In the genomic region with DNA sequence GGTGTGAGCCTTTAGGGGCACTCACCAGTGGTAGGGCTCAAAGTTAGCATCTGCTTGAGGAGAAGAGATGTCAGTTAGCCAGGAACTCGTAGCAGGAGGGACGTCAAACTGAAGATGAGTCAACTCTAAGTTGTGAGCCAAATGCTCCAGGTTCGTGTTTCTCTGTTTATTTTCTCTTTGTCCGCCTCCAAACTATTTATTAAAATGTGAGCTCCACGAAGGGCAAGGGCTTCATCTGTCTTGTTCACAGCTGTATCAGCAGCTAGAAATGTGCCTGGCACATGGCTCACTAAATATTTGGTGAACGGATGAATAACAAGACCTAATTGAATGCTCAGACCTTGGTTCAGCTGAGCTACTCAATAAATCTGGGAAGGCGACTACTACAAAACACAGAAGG, we compare ENCODE assay signal across 1 cellular context.
TF ChIP-seq lines count a peak whose summit lies in the region.

No MANE protein-coding gene starts in this region.

TF ChIP-seq in K562, 482 proteins besides CTCF, POLR2A, EP300 and RAD21 (continued from another document):
- TF ChIP-seq, protein P1, sequence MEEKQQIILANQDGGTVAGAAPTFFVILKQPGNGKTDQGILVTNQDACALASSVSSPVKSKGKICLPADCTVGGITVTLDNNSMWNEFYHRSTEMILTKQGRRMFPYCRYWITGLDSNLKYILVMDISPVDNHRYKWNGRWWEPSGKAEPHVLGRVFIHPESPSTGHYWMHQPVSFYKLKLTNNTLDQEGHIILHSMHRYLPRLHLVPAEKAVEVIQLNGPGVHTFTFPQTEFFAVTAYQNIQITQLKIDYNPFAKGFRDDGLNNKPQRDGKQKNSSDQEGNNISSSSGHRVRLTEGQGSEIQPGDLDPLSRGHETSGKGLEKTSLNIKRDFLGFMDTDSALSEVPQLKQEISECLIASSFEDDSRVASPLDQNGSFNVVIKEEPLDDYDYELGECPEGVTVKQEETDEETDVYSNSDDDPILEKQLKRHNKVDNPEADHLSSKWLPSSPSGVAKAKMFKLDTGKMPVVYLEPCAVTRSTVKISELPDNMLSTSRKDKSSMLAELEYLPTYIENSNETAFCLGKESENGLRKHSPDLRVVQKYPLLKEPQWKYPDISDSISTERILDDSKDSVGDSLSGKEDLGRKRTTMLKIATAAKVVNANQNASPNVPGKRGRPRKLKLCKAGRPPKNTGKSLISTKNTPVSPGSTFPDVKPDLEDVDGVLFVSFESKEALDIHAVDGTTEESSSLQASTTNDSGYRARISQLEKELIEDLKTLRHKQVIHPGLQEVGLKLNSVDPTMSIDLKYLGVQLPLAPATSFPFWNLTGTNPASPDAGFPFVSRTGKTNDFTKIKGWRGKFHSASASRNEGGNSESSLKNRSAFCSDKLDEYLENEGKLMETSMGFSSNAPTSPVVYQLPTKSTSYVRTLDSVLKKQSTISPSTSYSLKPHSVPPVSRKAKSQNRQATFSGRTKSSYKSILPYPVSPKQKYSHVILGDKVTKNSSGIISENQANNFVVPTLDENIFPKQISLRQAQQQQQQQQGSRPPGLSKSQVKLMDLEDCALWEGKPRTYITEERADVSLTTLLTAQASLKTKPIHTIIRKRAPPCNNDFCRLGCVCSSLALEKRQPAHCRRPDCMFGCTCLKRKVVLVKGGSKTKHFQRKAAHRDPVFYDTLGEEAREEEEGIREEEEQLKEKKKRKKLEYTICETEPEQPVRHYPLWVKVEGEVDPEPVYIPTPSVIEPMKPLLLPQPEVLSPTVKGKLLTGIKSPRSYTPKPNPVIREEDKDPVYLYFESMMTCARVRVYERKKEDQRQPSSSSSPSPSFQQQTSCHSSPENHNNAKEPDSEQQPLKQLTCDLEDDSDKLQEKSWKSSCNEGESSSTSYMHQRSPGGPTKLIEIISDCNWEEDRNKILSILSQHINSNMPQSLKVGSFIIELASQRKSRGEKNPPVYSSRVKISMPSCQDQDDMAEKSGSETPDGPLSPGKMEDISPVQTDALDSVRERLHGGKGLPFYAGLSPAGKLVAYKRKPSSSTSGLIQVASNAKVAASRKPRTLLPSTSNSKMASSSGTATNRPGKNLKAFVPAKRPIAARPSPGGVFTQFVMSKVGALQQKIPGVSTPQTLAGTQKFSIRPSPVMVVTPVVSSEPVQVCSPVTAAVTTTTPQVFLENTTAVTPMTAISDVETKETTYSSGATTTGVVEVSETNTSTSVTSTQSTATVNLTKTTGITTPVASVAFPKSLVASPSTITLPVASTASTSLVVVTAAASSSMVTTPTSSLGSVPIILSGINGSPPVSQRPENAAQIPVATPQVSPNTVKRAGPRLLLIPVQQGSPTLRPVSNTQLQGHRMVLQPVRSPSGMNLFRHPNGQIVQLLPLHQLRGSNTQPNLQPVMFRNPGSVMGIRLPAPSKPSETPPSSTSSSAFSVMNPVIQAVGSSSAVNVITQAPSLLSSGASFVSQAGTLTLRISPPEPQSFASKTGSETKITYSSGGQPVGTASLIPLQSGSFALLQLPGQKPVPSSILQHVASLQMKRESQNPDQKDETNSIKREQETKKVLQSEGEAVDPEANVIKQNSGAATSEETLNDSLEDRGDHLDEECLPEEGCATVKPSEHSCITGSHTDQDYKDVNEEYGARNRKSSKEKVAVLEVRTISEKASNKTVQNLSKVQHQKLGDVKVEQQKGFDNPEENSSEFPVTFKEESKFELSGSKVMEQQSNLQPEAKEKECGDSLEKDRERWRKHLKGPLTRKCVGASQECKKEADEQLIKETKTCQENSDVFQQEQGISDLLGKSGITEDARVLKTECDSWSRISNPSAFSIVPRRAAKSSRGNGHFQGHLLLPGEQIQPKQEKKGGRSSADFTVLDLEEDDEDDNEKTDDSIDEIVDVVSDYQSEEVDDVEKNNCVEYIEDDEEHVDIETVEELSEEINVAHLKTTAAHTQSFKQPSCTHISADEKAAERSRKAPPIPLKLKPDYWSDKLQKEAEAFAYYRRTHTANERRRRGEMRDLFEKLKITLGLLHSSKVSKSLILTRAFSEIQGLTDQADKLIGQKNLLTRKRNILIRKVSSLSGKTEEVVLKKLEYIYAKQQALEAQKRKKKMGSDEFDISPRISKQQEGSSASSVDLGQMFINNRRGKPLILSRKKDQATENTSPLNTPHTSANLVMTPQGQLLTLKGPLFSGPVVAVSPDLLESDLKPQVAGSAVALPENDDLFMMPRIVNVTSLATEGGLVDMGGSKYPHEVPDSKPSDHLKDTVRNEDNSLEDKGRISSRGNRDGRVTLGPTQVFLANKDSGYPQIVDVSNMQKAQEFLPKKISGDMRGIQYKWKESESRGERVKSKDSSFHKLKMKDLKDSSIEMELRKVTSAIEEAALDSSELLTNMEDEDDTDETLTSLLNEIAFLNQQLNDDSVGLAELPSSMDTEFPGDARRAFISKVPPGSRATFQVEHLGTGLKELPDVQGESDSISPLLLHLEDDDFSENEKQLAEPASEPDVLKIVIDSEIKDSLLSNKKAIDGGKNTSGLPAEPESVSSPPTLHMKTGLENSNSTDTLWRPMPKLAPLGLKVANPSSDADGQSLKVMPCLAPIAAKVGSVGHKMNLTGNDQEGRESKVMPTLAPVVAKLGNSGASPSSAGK (IDR thresholded peaks at IDR 0.05), result peak; percentile 73
- TF ChIP-seq SMC3 (conservative IDR thresholded peaks at IDR 0.05; ENCODE audit: insufficient read depth, low read depth, low read length), result no peak
- TF ChIP-seq HNRNPK (IDR thresholded peaks at IDR 0.05; ENCODE audit: low read depth, low read length, poor library complexity, severe bottlenecking), result no peak
- no peak for TF ChIP-seq NR2C1 (IDR thresholded peaks at IDR 0.05)
- no peak for TF ChIP-seq NR2C1 (tag; IDR thresholded peaks at IDR 0.05)
- TF ChIP-seq, protein P2, sequence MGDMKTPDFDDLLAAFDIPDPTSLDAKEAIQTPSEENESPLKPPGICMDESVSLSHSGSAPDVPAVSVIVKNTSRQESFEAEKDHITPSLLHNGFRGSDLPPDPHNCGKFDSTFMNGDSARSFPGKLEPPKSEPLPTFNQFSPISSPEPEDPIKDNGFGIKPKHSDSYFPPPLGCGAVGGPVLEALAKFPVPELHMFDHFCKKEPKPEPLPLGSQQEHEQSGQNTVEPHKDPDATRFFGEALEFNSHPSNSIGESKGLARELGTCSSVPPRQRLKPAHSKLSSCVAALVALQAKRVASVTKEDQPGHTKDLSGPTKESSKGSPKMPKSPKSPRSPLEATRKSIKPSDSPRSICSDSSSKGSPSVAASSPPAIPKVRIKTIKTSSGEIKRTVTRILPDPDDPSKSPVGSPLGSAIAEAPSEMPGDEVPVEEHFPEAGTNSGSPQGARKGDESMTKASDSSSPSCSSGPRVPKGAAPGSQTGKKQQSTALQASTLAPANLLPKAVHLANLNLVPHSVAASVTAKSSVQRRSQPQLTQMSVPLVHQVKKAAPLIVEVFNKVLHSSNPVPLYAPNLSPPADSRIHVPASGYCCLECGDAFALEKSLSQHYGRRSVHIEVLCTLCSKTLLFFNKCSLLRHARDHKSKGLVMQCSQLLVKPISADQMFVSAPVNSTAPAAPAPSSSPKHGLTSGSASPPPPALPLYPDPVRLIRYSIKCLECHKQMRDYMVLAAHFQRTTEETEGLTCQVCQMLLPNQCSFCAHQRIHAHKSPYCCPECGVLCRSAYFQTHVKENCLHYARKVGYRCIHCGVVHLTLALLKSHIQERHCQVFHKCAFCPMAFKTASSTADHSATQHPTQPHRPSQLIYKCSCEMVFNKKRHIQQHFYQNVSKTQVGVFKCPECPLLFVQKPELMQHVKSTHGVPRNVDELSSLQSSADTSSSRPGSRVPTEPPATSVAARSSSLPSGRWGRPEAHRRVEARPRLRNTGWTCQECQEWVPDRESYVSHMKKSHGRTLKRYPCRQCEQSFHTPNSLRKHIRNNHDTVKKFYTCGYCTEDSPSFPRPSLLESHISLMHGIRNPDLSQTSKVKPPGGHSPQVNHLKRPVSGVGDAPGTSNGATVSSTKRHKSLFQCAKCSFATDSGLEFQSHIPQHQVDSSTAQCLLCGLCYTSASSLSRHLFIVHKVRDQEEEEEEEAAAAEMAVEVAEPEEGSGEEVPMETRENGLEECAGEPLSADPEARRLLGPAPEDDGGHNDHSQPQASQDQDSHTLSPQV (IDR thresholded peaks at IDR 0.05), result 0 out of 2 replicates have a peak, but pooled peaks have one; percentile 51
- no peak for TF ChIP-seq ZNF316 (IDR thresholded peaks at IDR 0.05)
- TF ChIP-seq ATF1 (CRISPR knock-in tag; IDR thresholded peaks at IDR 0.05), result no peak
- no peak for TF ChIP-seq ATF1 (tag; IDR thresholded peaks at IDR 0.05)
- TF ChIP-seq GATA2 (CRISPR knock-in tag; IDR thresholded peaks at IDR 0.05), result no peak
